In genomic region chr14:58244556-58245387, GRCh38 we compare ENCODE assay signal across 8 cellular contexts. TPM values are rescaled to one million over a fixed set of nuclear protein-coding genes. Genes with fewer than 3 reads are reported as not detected.
DNase-seq lines count a peak whose midpoint lies in the region; ATAC-seq and TF ChIP-seq lines count a peak whose summit lies in the region.

PSMA3 (plus strand) TSS chr14:58244843; CDS start chr14:58244921, 78 bp downstream.

- H3K4me3 ChIP-seq in LNCaP clone FGC (ENCODE audit: low read depth, low read length) = peak within 1 kb of the TSS; percentile 98

- peak; percentile 94 for ATAC-seq in activated T-helper 17 cell treated with anti-CD3 and anti-CD28 coated beads, Interleukin-2, amount 50 U/mL, for 72 hours (replicated peaks)
- peak; percentile 90 to 91 for ATAC-seq in naive B cell (ENCODE audit: low read depth in 2 of 2)
- peak; percentile 99 for ATAC-seq in stimulated activated memory B cell treated with anti-CD40 and anti-IgM and Interleukin-4, amounts not matched to agents 10 μg/mL and 1 μg/mL and 100 μg/mL, for 72 hours

- peak within 1 kb of the TSS; percentile 99 for H3K27ac ChIP-seq in RWPE1

- H3K9me3 Mint-ChIP-seq in activated T-helper 17 cell treated with anti-CD3 and anti-CD28 coated beads, Interleukin-2, amount 50 U/mL, for 72 hours = no peaks in the 10 kb centered on the region
- peaks cover 0 to 2% (median 0%) of the 10 kb centered on the region in 7 donors for H3K9me3 Mint-ChIP-seq in naive B cell
- no peaks in the 10 kb centered on the region for H3K9me3 Mint-ChIP-seq in stimulated activated memory B cell treated with anti-CD40 and anti-IgM and Interleukin-4, amounts not matched to agents 10 μg/mL and 1 μg/mL and 100 μg/mL, for 72 hours

- DNase-seq in Daoy (ENCODE audit: low read depth) = peak; percentile 99
- DNase-seq in GOT3 (lab: John Stamatoyannopoulos, UW) = peak; percentile 70
- peak; percentile 90 for DNase-seq in LNCaP clone FGC (ENCODE audit: low read depth)
- DNase-seq in RWPE1 (ENCODE audit: low spot score) = peak; percentile 98
- peak; percentile 96 for DNase-seq in fibroblast of gingiva (ENCODE audit: low read depth)
- DNase-seq in naive B cell = peak; percentile 97

- H3K27me3 Mint-ChIP-seq in activated T-helper 17 cell treated with anti-CD3 and anti-CD28 coated beads, Interleukin-2, amount 50 U/mL, for 72 hours = no peaks in the 10 kb centered on the region
- H3K27me3 Mint-ChIP-seq in naive B cell = peaks cover 0 to 2% (median 0%) of the 10 kb centered on the region in 3 donors
- no peaks in the 10 kb centered on the region for H3K27me3 Mint-ChIP-seq in stimulated activated memory B cell treated with anti-CD40 and anti-IgM and Interleukin-4, amounts not matched to agents 10 μg/mL and 1 μg/mL and 100 μg/mL, for 72 hours

- H3K4me1 Mint-ChIP-seq in activated T-helper 17 cell treated with anti-CD3 and anti-CD28 coated beads, Interleukin-2, amount 50 U/mL, for 72 hours = peaks cover 29% of the 10 kb centered on the region
- H3K4me1 Mint-ChIP-seq in naive B cell = peaks cover 30 to 49% (median 36%) of the 10 kb centered on the region in 3 donors
- peaks cover 47% of the 10 kb centered on the region for H3K4me1 Mint-ChIP-seq in stimulated activated memory B cell treated with anti-CD40 and anti-IgM and Interleukin-4, amounts not matched to agents 10 μg/mL and 1 μg/mL and 100 μg/mL, for 72 hours

- POLR2A ChIA-PET in RWPE1 (lab: Yijun Ruan, JAX; ENCODE audit: low non-redundant PET) = no interaction called here

- peaks cover 47% of the 10 kb centered on the region for H3K36me3 Mint-ChIP-seq in activated T-helper 17 cell treated with anti-CD3 and anti-CD28 coated beads, Interleukin-2, amount 50 U/mL, for 72 hours (ENCODE audit: low read depth)
- no peaks in the 10 kb centered on the region for H3K36me3 Mint-ChIP-seq in naive B cell
- H3K36me3 Mint-ChIP-seq in stimulated activated memory B cell treated with anti-CD40 and anti-IgM and Interleukin-4, amounts not matched to agents 10 μg/mL and 1 μg/mL and 100 μg/mL, for 72 hours = peaks cover 13% of the 10 kb centered on the region

- TF ChIP-seq CTCF in LNCaP clone FGC (IDR thresholded peaks at IDR 0.05; ENCODE audit: control insufficient read depth, extremely low read depth, insufficient read depth) (no peak), RWPE1 (conservative IDR thresholded peaks at IDR 0.05; ENCODE audit: low read depth) (no peak)

- H3K4me3 Mint-ChIP-seq in activated T-helper 17 cell treated with anti-CD3 and anti-CD28 coated beads, Interleukin-2, amount 50 U/mL, for 72 hours = peak within 1 kb of the TSS; percentile 96
- peak within 1 kb of the TSS in 7 of 8 donors; percentile 97 to 100 (median 99) for H3K4me3 Mint-ChIP-seq in naive B cell
- peak within 1 kb of the TSS; percentile 94 for H3K4me3 Mint-ChIP-seq in stimulated activated memory B cell treated with anti-CD40 and anti-IgM and Interleukin-4, amounts not matched to agents 10 μg/mL and 1 μg/mL and 100 μg/mL, for 72 hours

- peak within 1 kb of the TSS; percentile 98 for H3K27ac Mint-ChIP-seq in activated T-helper 17 cell treated with anti-CD3 and anti-CD28 coated beads, Interleukin-2, amount 50 U/mL, for 72 hours
- peak within 1 kb of the TSS; percentile 94 to 99 (median 96) for H3K27ac Mint-ChIP-seq in naive B cell
- H3K27ac Mint-ChIP-seq in stimulated activated memory B cell treated with anti-CD40 and anti-IgM and Interleukin-4, amounts not matched to agents 10 μg/mL and 1 μg/mL and 100 μg/mL, for 72 hours = peak within 1 kb of the TSS; percentile 95

- CTCF ChIA-PET in RWPE1 (lab: Yijun Ruan, JAX) = no interaction called here

RNA-seq across cellular contexts. Expression of gene PSMA3, which starts in this region (rescaled TPM):
- 370 and 371 TPM in 2 replicates for total RNA-seq in Daoy (2014; rRNA removed; shearing (Covaris generic))
- 100 to 1,000 TPM; 190 to 352 TPM for total RNA-seq in activated T-helper 17 cell treated with anti-CD3 and anti-CD28 coated beads, Interleukin-2, amount 50 U/mL, for 72 hours
- 100 to 1,000 TPM; 134 to 182 (median 141) TPM for polyA plus RNA-seq in naive B cell (ENCODE audit: low read depth in 6 of 6)

Comparison
In these comparisons a context has a peak if more than half of its experiments do, and no peak if none do; other contexts are left out.
1. Peak in every context shown above with its lines: DNase-seq, ATAC-seq, H3K4me3 ChIP-seq and H3K27ac ChIP-seq.